Comparison of ENCODE assay signal across 13 cellular contexts in the genomic region with DNA sequence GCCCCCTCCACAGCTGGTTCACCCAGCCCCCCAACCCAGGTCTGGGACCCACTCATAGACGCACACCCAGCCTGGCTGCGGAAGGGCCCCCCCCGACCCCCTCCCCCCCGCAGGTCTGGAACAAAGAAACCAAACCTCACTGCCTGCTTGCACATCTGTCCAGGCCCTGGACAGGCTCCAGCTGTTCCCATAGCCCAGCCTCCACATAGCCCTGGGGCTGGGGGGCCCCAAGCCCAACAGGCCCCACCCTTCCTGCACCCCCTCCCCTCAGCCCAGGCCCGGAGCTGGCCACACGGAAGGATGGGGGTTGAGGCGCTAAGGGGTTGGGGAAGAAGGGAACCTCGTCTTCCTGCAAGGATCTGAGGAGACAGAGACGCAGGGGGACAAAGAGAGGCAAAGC. TPM values are rescaled to one million over a fixed set of nuclear protein-coding genes. Genes with fewer than 3 reads are reported as not detected.
DNase-seq lines count a peak whose midpoint lies in the region; ATAC-seq, FAIRE-seq and TF ChIP-seq lines count a peak whose summit lies in the region.
"Had no signal": no experiment of that assay in that cellular context is flagged by ENCODE, and none has a peak within 500 bp of the region (broad histone marks: within the 10 kb centered on the region; RNA-seq: fewer than 3 reads in every experiment).

No MANE protein-coding gene starts in this region.

- ATAC-seq in left ventricle myocardium superior (no peak), left cardiac atrium (no peak), aorta (ENCODE audit: low FRiP score) (no peak), left lobe of liver (no peak)
- ATAC-seq: activated CD8-positive, alpha-beta T cell treated with anti-CD3 and anti-CD28 coated beads, Interleukin-2, amount 10 ng/mL, durations not matched to agents 7 days and 5 days had no signal

- H3K9ac ChIP-seq in endothelial cell of umbilical vein (replicated peaks; ENCODE audit: extremely low read depth, insufficient read depth, low read length), result no peak overlapping the region

- no peaks in the 10 kb centered on the region for H4K20me1 ChIP-seq in endothelial cell of umbilical vein (replicated peaks; ENCODE audit: control insufficient read depth, extremely low read depth, insufficient read depth, low read length)

- H3K27me3 ChIP-seq in endothelial cell of umbilical vein (ENCODE audit: control insufficient read depth in 2 of 2, insufficient read depth in 2 of 2, low read length in 2 of 2) (no peaks in the 10 kb centered on the region), aorta (ENCODE audit: control insufficient read depth in 1 of 2, insufficient read depth in 2 of 2, low read length in 1 of 2) (no peaks in the 10 kb centered on the region)

- H3K36me3 Mint-ChIP-seq in osteocyte (ENCODE audit: unreplicated experiment), result peaks cover 16% of the 10 kb centered on the region

- H3K4me1 Mint-ChIP-seq in osteocyte (ENCODE audit: unreplicated experiment), result peaks cover 64% of the 10 kb centered on the region

- H3K36me3 ChIP-seq in endothelial cell of umbilical vein (ENCODE audit: control insufficient read depth in 2 of 2, extremely low read depth in 1 of 2, insufficient read depth in 2 of 2, low read length in 2 of 2) (peaks cover 8 to 20% of the 10 kb centered on the region in 2 experiments), aorta (ENCODE audit: control insufficient read depth in 1 of 2, insufficient read depth in 2 of 2, low read length in 1 of 2) (peaks cover 0 to 10% of the 10 kb centered on the region in 2 donors)

- 0 to 4% methylated on average over 8 to 9 of the region's 9 CpGs for WGBS in aorta, 2 donors

- POLR2A ChIA-PET in endothelial cell of umbilical vein (lab: Charles Lee), result no interaction called here

- H3K4me3 ChIP-seq in endothelial cell of umbilical vein (replicated peaks in 1 of 3; ENCODE audit: insufficient read depth in 1 of 3, low read depth in 1 of 3, low read length in 3 of 3), result no peak overlapping the region
- H3K4me3 ChIP-seq in aorta (ENCODE audit: low read length in 2 of 2), result peak overlapping the region; percentile 37 to 55

- H3K27ac Mint-ChIP-seq in osteocyte (ENCODE audit: unreplicated experiment), result peak overlapping the region; percentile 80
- H3K27ac Mint-ChIP-seq: activated CD8-positive, alpha-beta T cell treated with anti-CD3 and anti-CD28 coated beads, Interleukin-2, amount 10 ng/mL, durations not matched to agents 7 days and 5 days had no signal

- intact Hi-C loops in left ventricle myocardium superior (cut with micrococcal nuclease) (no loop called here), left cardiac atrium (cut with DNase I) (no loop called here), endothelial cell of umbilical vein (cut with micrococcal nuclease) (no loop called here), aorta (cut with DNase I) (no loop called here)

- CTCF ChIA-PET in endothelial cell of umbilical vein (lab: Charles Lee), result interaction anchor here (1.0 kb wide), 2 partner anchors 12 to 159 kb away, joined by 3 read pairs; no protein-coding TSS in a partner anchor

- H3K27ac ChIP-seq in endothelial cell of umbilical vein (ENCODE audit: insufficient read depth, low read depth, low read length) (no peak overlapping the region), aorta (ENCODE audit: low read depth in 1 of 2, low read length in 2 of 2) (peak overlapping the region in 1 of 2 donors; percentile 66)

- H2AFZ ChIP-seq in endothelial cell of umbilical vein (ENCODE audit: low read depth, low read length), result no peak overlapping the region

- peaks cover 21% of the 10 kb centered on the region for H3K4me1 ChIP-seq in endothelial cell of umbilical vein (ENCODE audit: control insufficient read depth, extremely low read depth, insufficient read depth, low read length)
- no peaks in the 10 kb centered on the region for H3K4me1 ChIP-seq in aorta (ENCODE audit: control insufficient read depth in 1 of 2, insufficient read depth in 2 of 2, low read length in 2 of 2)

- peaks cover 37% of the 10 kb centered on the region for H3K79me2 ChIP-seq in endothelial cell of umbilical vein (ENCODE audit: control insufficient read depth, insufficient read depth, low read length)

- no peak for TF ChIP-seq POLR2A in endothelial cell of umbilical vein (IDR thresholded peaks at IDR 0.05; ENCODE audit: low read depth, low read length)

- BruUV-seq in endothelial cell of umbilical vein (replicated peaks; lab: Mats Ljungman, UMichigan), result no TSS peak

- dilution Hi-C loops in endothelial cell of umbilical vein (cut with MboI; ENCODE audit: extremely low pct_ligation_motif_present, low sequenced_read_pairs), result no loop called here

- peak overlapping the region; percentile 67 for H3K4me2 ChIP-seq in endothelial cell of umbilical vein (ENCODE audit: insufficient read depth, low read length)

- DNase-seq in left ventricle myocardium superior, result peak; percentile 45
- no peak for DNase-seq in left cardiac atrium
- DNase-seq in endothelial cell of umbilical vein (ENCODE audit: low read depth, low spot score), result no peak
- DNase-seq in osteocyte (ENCODE audit: extremely low spot score, unreplicated experiment), result no peak
- no peak for DNase-seq in aorta
- no peak for DNase-seq in frontal cortex (ENCODE audit: low spot score in 2 of 2)
- DNase-seq in NK-92 treated with Interleukin-12 subunit alpha and Interleukin-12 subunit beta, amount 100 ng/mL, for 24 hours (lab: John Stamatoyannopoulos, UW), result no peak
- DNase-seq in left lobe of liver (ENCODE audit: low spot score), result no peak
- DNase-seq: H7; NCI-H226; stimulated activated naive CD4-positive, alpha-beta T cell had no signal

- H3K4me3 Mint-ChIP-seq in osteocyte (ENCODE audit: unreplicated experiment), result peak overlapping the region; percentile 89

- FAIRE-seq in endothelial cell of umbilical vein (lab: Jason Lieb, UNC) (no peak), frontal cortex (lab: Jason Lieb, UNC) (no peak)

- H3K27me3 Mint-ChIP-seq in osteocyte (ENCODE audit: unreplicated experiment), result no peaks in the 10 kb centered on the region

- no peaks in the 10 kb centered on the region for H3K9me1 ChIP-seq in endothelial cell of umbilical vein (replicated peaks; ENCODE audit: control insufficient read depth, extremely low read depth, insufficient read depth, low read length)

- no peaks in the 10 kb centered on the region for H3K9me3 Mint-ChIP-seq in osteocyte (ENCODE audit: unreplicated experiment)

- no peak for TF ChIP-seq CTCF in endothelial cell of umbilical vein (IDR thresholded peaks at IDR 0.05; ENCODE audit: extremely low read depth in 1 of 2, insufficient read depth in 1 of 2, low read depth in 1 of 2, low read length in 2 of 2)
- TF ChIP-seq CTCF in osteocyte (IDR thresholded peaks at IDR 0.05), result no peak

- H3K9me3 ChIP-seq in endothelial cell of umbilical vein (replicated peaks; ENCODE audit: control insufficient read depth, insufficient read depth, low read length), result no peaks in the 10 kb centered on the region
- no peaks in the 10 kb centered on the region for H3K9me3 ChIP-seq in aorta (ENCODE audit: control insufficient read depth, low read length)

TF ChIP-seq in endothelial cell of umbilical vein, 7 proteins besides CTCF, POLR2A, EP300 and RAD21 (continues in another document):
- TF ChIP-seq GATA2 (IDR thresholded peaks at IDR 0.05; ENCODE audit: insufficient read depth, insufficient read length, low read depth, low read length) (no peak), JUN (IDR thresholded peaks at IDR 0.05; ENCODE audit: borderline replicate concordance, insufficient read depth, insufficient read length, low read depth) (no peak)

RNA-seq across cellular contexts. Expression of a gene that starts 2.7 kb away (rescaled TPM):
- 471 TPM for total RNA-seq in left ventricle myocardium superior
- 100 to 1,000 TPM; 238 to 255 TPM for total RNA-seq in left cardiac atrium
- total RNA-seq in endothelial cell of umbilical vein, result 77.9 and 78.0 TPM in 2 replicates
- 41.7 and 48.1 TPM in 2 replicates for polyA plus RNA-seq in endothelial cell of umbilical vein
- 37.0 and 37.1 TPM in 2 replicates for polyA plus RNA-seq in endothelial cell of umbilical vein (2011; cell fraction: cytosol; rRNA removed)
- 101 and 115 TPM in 2 replicates for polyA plus RNA-seq in endothelial cell of umbilical vein (2011; cell fraction: nucleus; rRNA removed)
- polyA plus RNA-seq in endothelial cell of umbilical vein (2012), result 49.4 and 55.2 TPM in 2 replicates
- 75.6 and 93.5 TPM in 2 replicates for polyA minus RNA-seq in endothelial cell of umbilical vein
- 60.2 TPM for polyA minus RNA-seq in endothelial cell of umbilical vein (2011; cell fraction: cytosol; rRNA and poly(A)+ RNA removed)
- 52.0 and 75.1 TPM in 2 replicates for polyA minus RNA-seq in endothelial cell of umbilical vein (2011; cell fraction: nucleus; rRNA and poly(A)+ RNA removed)
- total RNA-seq in osteocyte, result 386 and 387 TPM in 2 replicates
- total RNA-seq in aorta, result 100 to 1,000 TPM; 316 to 379 TPM
- 100 to 1,000 TPM; 269 to 282 TPM for polyA plus RNA-seq in aorta
- 7.3 TPM for total RNA-seq in frontal cortex
- total RNA-seq in left lobe of liver, result 61.1 TPM

RNA-seq across cellular contexts. Expression of a gene that starts 39.1 kb away (rescaled TPM):
- total RNA-seq in left ventricle myocardium superior, result 8.1 TPM
- 1 to 10 TPM; 3.4 to 3.9 TPM for total RNA-seq in left cardiac atrium
- total RNA-seq in endothelial cell of umbilical vein, result 68.5 and 70.0 TPM in 2 replicates
- 17.2 and 19.8 TPM in 2 replicates for polyA plus RNA-seq in endothelial cell of umbilical vein
- 21.3 and 22.1 TPM in 2 replicates for polyA plus RNA-seq in endothelial cell of umbilical vein (2011; cell fraction: cytosol; rRNA removed)
- polyA plus RNA-seq in endothelial cell of umbilical vein (2011; cell fraction: nucleus; rRNA removed), result 24.9 and 33.2 TPM in 2 replicates
- polyA plus RNA-seq in endothelial cell of umbilical vein (2012), result 13.1 and 17.4 TPM in 2 replicates
- polyA minus RNA-seq in endothelial cell of umbilical vein, result 54.8 and 79.1 TPM in 2 replicates
- 78.2 TPM for polyA minus RNA-seq in endothelial cell of umbilical vein (2011; cell fraction: cytosol; rRNA and poly(A)+ RNA removed)
- 10.7 and 12.5 TPM in 2 replicates for polyA minus RNA-seq in endothelial cell of umbilical vein (2011; cell fraction: nucleus; rRNA and poly(A)+ RNA removed)
- 11.9 and 13.5 TPM in 2 replicates for total RNA-seq in osteocyte
- 1 to 10 TPM; 1.1 to 2.9 TPM for total RNA-seq in aorta
- 1 to 10 TPM in 1 of 2 donors, under 1 TPM in 1; 0.43 to 1.0 TPM for polyA plus RNA-seq in aorta
- 6.9 TPM for total RNA-seq in frontal cortex
- 0.81 TPM for total RNA-seq in left lobe of liver

RNA-seq across cellular contexts. Expression of a gene that starts 44.8 kb away (rescaled TPM):
- total RNA-seq in left ventricle myocardium superior (not detected), left cardiac atrium (10 to 100 TPM in 1 of 2 donors, 1 to 10 TPM in 1; 4.0 to 20.3 TPM), endothelial cell of umbilical vein (not detected in 2 replicates), osteocyte (not detected in 2 replicates), aorta (not detected), frontal cortex (not detected), left lobe of liver (202 TPM)
- polyA plus RNA-seq in endothelial cell of umbilical vein (not detected in 2 replicates), aorta (10 to 100 TPM in 1 of 2 donors, not detected in 1; 11.8 TPM)
- polyA plus RNA-seq in endothelial cell of umbilical vein (2011; cell fraction: cytosol; rRNA removed), result not detected in 2 replicates
- not detected in 2 replicates for polyA plus RNA-seq in endothelial cell of umbilical vein (2011; cell fraction: nucleus; rRNA removed)
- polyA plus RNA-seq in endothelial cell of umbilical vein (2012), result not detected in 2 replicates
- not detected in 2 replicates for polyA minus RNA-seq in endothelial cell of umbilical vein
- not detected for polyA minus RNA-seq in endothelial cell of umbilical vein (2011; cell fraction: cytosol; rRNA and poly(A)+ RNA removed)
- not detected in 2 replicates for polyA minus RNA-seq in endothelial cell of umbilical vein (2011; cell fraction: nucleus; rRNA and poly(A)+ RNA removed)
- total RNA-seq: activated CD8-positive, alpha-beta T cell treated with anti-CD3 and anti-CD28 coated beads, Interleukin-2, amount 10 ng/mL, durations not matched to agents 7 days and 5 days; H7; lower leg skin had no signal

Comparison
In these comparisons a context has a peak if more than half of its experiments do, and no peak if none do; other contexts are left out.
1. H3K4me3 ChIP-seq: peak in aorta (2 of 2); none in endothelial cell of umbilical vein (0 of 3).